ENCODE assay signal across 17 cellular contexts in the genomic region with DNA sequence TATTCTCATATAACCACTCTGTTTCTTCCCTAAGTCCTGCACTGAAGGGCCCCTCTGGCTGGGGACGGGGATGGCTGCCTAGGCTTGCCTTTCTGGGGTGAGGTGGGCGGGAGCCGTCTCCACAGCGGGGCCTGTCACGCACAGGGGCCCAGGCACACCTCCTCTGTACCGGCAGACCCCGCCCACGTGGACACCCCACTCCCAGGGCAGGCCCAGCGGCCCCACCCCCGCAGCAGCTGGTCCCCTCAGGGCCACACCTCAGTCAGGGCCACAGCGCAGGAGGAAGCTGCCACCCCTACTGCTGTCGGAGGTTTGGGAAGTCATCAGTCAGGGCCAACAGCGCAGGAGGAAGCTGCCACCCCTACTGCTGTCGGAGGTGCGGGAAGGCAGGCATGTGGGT.
"Had no signal": no experiment of that assay in that cellular context is flagged by ENCODE, and none has a peak within 500 bp of the region (broad histone marks: within the 10 kb centered on the region; RNA-seq: fewer than 3 reads in every experiment).

No MANE protein-coding gene starts in this region.

- H3K27ac Mint-ChIP-seq: dendritic cell treated with granulocyte-macrophage colony-stimulating factor and Interleukin-4, amounts not matched to agents 40 ng/mL and 50 ng/mL, for 4 days; effector memory CD8-positive, alpha-beta T cell; naive thymus-derived CD8-positive, alpha-beta T cell; stimulated activated naive B cell treated with anti-CD40 and anti-IgM and Interleukin-4, amounts not matched to agents 10 μg/mL and 1 μg/mL and 100 μg/mL, for 72 hours had no signal

- H3K36me3 Mint-ChIP-seq: naive thymus-derived CD8-positive, alpha-beta T cell; stimulated activated naive B cell treated with anti-CD40 and anti-IgM and Interleukin-4, amounts not matched to agents 10 μg/mL and 1 μg/mL and 100 μg/mL, for 72 hours had no signal

- H3K4me3 Mint-ChIP-seq: dendritic cell treated with granulocyte-macrophage colony-stimulating factor and Interleukin-4, amounts not matched to agents 40 ng/mL and 50 ng/mL, for 4 days; effector memory CD8-positive, alpha-beta T cell; naive thymus-derived CD8-positive, alpha-beta T cell; stimulated activated naive B cell treated with anti-CD40 and anti-IgM and Interleukin-4, amounts not matched to agents 10 μg/mL and 1 μg/mL and 100 μg/mL, for 72 hours had no signal

- H3K4me3 ChIP-seq: esophagus muscularis mucosa, gastroesophageal sphincter, mucosa of descending colon, pancreas, prostate gland, right lobe of liver had no signal

- H3K9me3 Mint-ChIP-seq: dendritic cell treated with granulocyte-macrophage colony-stimulating factor and Interleukin-4, amounts not matched to agents 40 ng/mL and 50 ng/mL, for 4 days; effector memory CD8-positive, alpha-beta T cell; naive thymus-derived CD8-positive, alpha-beta T cell; stimulated activated naive B cell treated with anti-CD40 and anti-IgM and Interleukin-4, amounts not matched to agents 10 μg/mL and 1 μg/mL and 100 μg/mL, for 72 hours had no signal

- H3K4me1 ChIP-seq: esophagus muscularis mucosa, gastroesophageal sphincter, pancreas, prostate gland, right lobe of liver had no signal

- H3K27me3 ChIP-seq: pancreas, right lobe of liver had no signal

- H3K4me1 Mint-ChIP-seq: naive thymus-derived CD8-positive, alpha-beta T cell; stimulated activated naive B cell treated with anti-CD40 and anti-IgM and Interleukin-4, amounts not matched to agents 10 μg/mL and 1 μg/mL and 100 μg/mL, for 72 hours had no signal

- DNase-seq: effector memory CD8-positive, alpha-beta T cell; glutamatergic neuron; islet precursor cell; mammary epithelial cell; mucosa of descending colon; naive thymus-derived CD8-positive, alpha-beta T cell; pancreas; right lobe of liver; stimulated activated CD4-positive, alpha-beta T cell treated with anti-CD3 and anti-CD28 coated beads, Interleukin-15, amount 100 ng/mL, for 24 hours; stimulated activated CD4-positive, alpha-beta T cell treated with anti-CD3 and anti-CD28 coated beads, Interleukin-1b, Interleukin-23, amount 100 ng/mL, for 48 hours; stimulated activated CD4-positive, alpha-beta T cell treated with anti-CD3 and anti-CD28 coated beads, Interleukin-4, amount 100 ng/mL, for 24 hours; stimulated activated naive B cell treated with anti-CD40 and anti-IgM and Interleukin-4, amounts not matched to agents 10 μg/mL and 1 μg/mL and 100 μg/mL, for 72 hours had no signal

- H3K36me3 ChIP-seq: esophagus muscularis mucosa, gastroesophageal sphincter, pancreas, prostate gland, right lobe of liver had no signal

- H3K9me3 ChIP-seq: esophagus muscularis mucosa, gastroesophageal sphincter, mucosa of descending colon, pancreas, prostate gland, right lobe of liver had no signal

- H3K27ac ChIP-seq: epithelial cell of prostate, esophagus muscularis mucosa, gastroesophageal sphincter, pancreas, prostate gland, right lobe of liver had no signal
